1 cellular context compared by ENCODE assay signal in the genomic region with DNA sequence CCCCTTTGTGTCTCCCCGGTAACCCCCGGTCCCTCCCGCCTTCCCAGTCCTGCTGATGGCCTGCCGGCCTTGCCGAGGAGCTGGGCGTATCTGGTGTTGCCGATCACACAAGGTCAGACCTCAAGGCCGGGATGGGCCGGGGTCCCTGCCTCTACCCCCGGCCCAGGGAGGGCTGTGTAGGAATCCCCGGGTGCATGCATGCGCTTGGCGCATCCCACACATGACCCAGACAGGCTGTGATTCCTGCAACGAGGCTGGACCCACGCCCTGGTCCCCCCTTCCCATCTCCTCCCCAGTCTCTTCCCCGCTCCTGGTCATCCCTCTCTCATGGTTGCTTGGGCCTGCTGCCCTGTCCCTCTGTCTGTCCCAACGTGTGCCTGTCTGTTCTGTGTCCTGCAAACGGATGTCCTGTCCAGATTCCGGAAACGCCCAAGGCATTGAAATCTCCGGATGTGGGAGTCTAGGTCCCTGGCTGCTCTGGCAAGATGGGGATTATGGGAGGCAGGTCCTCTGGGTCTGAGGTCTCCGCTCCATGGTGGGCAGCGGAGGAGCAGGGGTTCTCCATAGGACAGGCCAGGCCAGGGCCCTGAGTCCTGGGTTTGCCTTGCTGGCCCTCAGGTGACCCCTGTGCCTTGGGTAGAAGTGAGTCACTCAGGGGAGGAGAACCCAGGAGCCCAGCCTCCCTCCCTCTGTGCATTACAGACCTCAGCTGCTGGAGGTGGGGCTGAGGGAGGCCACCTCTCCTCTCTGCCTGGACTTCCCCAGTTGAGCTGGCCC.
TF ChIP-seq lines count a peak whose summit lies in the region.

No MANE protein-coding gene starts in this region.

TF ChIP-seq in SK-N-SH, 30 proteins besides CTCF, POLR2A, EP300 and RAD21:
- TF ChIP-seq RCOR1 (IDR thresholded peaks at IDR 0.05; ENCODE audit: low read length) (peak; percentile 43; the same call in 1 of the 2 replicates), GABPA (IDR thresholded peaks at IDR 0.05; ENCODE audit: low read depth) (0 out of 2 replicates have a peak, but pooled peaks have one; percentile 51), FOSL2 (IDR thresholded peaks at IDR 0.05; ENCODE audit: borderline replicate concordance, low read depth) (peak; percentile 50; the same call in 1 of the 2 replicates), FOXJ3 (CRISPR knock-in tag; IDR thresholded peaks at IDR 0.05) (peak; percentile 8; the same call in 1 of the 2 replicates), SIN3A (IDR thresholded peaks at IDR 0.05; ENCODE audit: borderline replicate concordance, low read depth, low read length) (0 out of 2 replicates have a peak, but pooled peaks have one; percentile 50), TCF12 (IDR thresholded peaks at IDR 0.05) (no peak), CHD2 (IDR thresholded peaks at IDR 0.05; ENCODE audit: low read length, partially characterized antibody) (no peak), TEAD4 (IDR thresholded peaks at IDR 0.05; ENCODE audit: borderline replicate concordance, insufficient read depth) (no peak), YY1 (IDR thresholded peaks at IDR 0.05; ENCODE audit: low read depth) (no peak), TAF1 (IDR thresholded peaks at IDR 0.05; ENCODE audit: borderline replicate concordance, low read depth, low read length) (no peak), JUND (IDR thresholded peaks at IDR 0.05) (no peak), POLR2AphosphoS5 (IDR thresholded peaks at IDR 0.05; ENCODE audit: low read depth, low read length) (no peak), RXRA (IDR thresholded peaks at IDR 0.05; ENCODE audit: borderline replicate concordance, low read depth) (no peak; the same call in 1 of the 2 replicates), EZH2phosphoT487 (IDR thresholded peaks at IDR 0.05; ENCODE audit: borderline replicate concordance, low read depth) (no peak), GATA2 (CRISPR knock-in tag; IDR thresholded peaks at IDR 0.05) (no peak; the same call in 1 of the 2 replicates), FOXM1 (IDR thresholded peaks at IDR 0.05; ENCODE audit: low read depth) (no peak), ELF1 (IDR thresholded peaks at IDR 0.05) (peak; percentile 11; the same call in 1 of the 2 replicates), NFIC (IDR thresholded peaks at IDR 0.05; ENCODE audit: borderline replicate concordance) (no peak), RFX5 (IDR thresholded peaks at IDR 0.05; ENCODE audit: low read length) (no peak), SMC3 (IDR thresholded peaks at IDR 0.05; ENCODE audit: low read depth, low read length) (no peak), NRF1 (IDR thresholded peaks at IDR 0.05; ENCODE audit: low read depth, low read length) (no peak), MEF2A (IDR thresholded peaks at IDR 0.05; ENCODE audit: borderline replicate concordance, low read depth) (no peak), MXI1 (IDR thresholded peaks at IDR 0.05; ENCODE audit: low read depth, low read length) (peak; percentile 78)
- TF ChIP-seq, protein P1, sequence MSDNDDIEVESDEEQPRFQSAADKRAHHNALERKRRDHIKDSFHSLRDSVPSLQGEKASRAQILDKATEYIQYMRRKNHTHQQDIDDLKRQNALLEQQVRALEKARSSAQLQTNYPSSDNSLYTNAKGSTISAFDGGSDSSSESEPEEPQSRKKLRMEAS (IDR thresholded peaks at IDR 0.05; ENCODE audit: low read depth), result no peak; the same call in 1 of the 2 replicates
- TF ChIP-seq, protein P2, sequence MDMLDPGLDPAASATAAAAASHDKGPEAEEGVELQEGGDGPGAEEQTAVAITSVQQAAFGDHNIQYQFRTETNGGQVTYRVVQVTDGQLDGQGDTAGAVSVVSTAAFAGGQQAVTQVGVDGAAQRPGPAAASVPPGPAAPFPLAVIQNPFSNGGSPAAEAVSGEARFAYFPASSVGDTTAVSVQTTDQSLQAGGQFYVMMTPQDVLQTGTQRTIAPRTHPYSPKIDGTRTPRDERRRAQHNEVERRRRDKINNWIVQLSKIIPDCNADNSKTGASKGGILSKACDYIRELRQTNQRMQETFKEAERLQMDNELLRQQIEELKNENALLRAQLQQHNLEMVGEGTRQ (IDR thresholded peaks at IDR 0.05; ENCODE audit: borderline replicate concordance, low read depth, low read length), result no peak
- TF ChIP-seq, protein P3, sequence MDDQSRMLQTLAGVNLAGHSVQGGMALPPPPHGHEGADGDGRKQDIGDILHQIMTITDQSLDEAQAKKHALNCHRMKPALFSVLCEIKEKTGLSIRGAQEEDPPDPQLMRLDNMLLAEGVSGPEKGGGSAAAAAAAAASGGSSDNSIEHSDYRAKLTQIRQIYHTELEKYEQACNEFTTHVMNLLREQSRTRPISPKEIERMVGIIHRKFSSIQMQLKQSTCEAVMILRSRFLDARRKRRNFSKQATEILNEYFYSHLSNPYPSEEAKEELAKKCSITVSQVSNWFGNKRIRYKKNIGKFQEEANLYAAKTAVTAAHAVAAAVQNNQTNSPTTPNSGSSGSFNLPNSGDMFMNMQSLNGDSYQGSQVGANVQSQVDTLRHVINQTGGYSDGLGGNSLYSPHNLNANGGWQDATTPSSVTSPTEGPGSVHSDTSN (IDR thresholded peaks at IDR 0.05), result no peak
- TF ChIP-seq, protein P4, sequence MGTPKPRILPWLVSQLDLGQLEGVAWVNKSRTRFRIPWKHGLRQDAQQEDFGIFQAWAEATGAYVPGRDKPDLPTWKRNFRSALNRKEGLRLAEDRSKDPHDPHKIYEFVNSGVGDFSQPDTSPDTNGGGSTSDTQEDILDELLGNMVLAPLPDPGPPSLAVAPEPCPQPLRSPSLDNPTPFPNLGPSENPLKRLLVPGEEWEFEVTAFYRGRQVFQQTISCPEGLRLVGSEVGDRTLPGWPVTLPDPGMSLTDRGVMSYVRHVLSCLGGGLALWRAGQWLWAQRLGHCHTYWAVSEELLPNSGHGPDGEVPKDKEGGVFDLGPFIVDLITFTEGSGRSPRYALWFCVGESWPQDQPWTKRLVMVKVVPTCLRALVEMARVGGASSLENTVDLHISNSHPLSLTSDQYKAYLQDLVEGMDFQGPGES (IDR thresholded peaks at IDR 0.05; ENCODE audit: low read depth, low read length), result no peak
- TF ChIP-seq, protein P5, sequence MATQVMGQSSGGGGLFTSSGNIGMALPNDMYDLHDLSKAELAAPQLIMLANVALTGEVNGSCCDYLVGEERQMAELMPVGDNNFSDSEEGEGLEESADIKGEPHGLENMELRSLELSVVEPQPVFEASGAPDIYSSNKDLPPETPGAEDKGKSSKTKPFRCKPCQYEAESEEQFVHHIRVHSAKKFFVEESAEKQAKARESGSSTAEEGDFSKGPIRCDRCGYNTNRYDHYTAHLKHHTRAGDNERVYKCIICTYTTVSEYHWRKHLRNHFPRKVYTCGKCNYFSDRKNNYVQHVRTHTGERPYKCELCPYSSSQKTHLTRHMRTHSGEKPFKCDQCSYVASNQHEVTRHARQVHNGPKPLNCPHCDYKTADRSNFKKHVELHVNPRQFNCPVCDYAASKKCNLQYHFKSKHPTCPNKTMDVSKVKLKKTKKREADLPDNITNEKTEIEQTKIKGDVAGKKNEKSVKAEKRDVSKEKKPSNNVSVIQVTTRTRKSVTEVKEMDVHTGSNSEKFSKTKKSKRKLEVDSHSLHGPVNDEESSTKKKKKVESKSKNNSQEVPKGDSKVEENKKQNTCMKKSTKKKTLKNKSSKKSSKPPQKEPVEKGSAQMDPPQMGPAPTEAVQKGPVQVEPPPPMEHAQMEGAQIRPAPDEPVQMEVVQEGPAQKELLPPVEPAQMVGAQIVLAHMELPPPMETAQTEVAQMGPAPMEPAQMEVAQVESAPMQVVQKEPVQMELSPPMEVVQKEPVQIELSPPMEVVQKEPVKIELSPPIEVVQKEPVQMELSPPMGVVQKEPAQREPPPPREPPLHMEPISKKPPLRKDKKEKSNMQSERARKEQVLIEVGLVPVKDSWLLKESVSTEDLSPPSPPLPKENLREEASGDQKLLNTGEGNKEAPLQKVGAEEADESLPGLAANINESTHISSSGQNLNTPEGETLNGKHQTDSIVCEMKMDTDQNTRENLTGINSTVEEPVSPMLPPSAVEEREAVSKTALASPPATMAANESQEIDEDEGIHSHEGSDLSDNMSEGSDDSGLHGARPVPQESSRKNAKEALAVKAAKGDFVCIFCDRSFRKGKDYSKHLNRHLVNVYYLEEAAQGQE (IDR thresholded peaks at IDR 0.05; ENCODE audit: low read depth, low read length), result no peak
- TF ChIP-seq, protein P6, sequence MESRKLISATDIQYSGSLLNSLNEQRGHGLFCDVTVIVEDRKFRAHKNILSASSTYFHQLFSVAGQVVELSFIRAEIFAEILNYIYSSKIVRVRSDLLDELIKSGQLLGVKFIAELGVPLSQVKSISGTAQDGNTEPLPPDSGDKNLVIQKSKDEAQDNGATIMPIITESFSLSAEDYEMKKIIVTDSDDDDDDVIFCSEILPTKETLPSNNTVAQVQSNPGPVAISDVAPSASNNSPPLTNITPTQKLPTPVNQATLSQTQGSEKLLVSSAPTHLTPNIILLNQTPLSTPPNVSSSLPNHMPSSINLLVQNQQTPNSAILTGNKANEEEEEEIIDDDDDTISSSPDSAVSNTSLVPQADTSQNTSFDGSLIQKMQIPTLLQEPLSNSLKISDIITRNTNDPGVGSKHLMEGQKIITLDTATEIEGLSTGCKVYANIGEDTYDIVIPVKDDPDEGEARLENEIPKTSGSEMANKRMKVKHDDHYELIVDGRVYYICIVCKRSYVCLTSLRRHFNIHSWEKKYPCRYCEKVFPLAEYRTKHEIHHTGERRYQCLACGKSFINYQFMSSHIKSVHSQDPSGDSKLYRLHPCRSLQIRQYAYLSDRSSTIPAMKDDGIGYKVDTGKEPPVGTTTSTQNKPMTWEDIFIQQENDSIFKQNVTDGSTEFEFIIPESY (IDR thresholded peaks at IDR 0.05; ENCODE audit: borderline replicate concordance, low read depth), result no peak
- TF ChIP-seq, protein P7, sequence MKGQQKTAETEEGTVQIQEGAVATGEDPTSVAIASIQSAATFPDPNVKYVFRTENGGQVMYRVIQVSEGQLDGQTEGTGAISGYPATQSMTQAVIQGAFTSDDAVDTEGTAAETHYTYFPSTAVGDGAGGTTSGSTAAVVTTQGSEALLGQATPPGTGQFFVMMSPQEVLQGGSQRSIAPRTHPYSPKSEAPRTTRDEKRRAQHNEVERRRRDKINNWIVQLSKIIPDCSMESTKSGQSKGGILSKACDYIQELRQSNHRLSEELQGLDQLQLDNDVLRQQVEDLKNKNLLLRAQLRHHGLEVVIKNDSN (IDR thresholded peaks at IDR 0.05; ENCODE audit: borderline replicate concordance, low read depth), result no peak
